Comparison of ENCODE assay signal across 8 cellular contexts in the genomic region with DNA sequence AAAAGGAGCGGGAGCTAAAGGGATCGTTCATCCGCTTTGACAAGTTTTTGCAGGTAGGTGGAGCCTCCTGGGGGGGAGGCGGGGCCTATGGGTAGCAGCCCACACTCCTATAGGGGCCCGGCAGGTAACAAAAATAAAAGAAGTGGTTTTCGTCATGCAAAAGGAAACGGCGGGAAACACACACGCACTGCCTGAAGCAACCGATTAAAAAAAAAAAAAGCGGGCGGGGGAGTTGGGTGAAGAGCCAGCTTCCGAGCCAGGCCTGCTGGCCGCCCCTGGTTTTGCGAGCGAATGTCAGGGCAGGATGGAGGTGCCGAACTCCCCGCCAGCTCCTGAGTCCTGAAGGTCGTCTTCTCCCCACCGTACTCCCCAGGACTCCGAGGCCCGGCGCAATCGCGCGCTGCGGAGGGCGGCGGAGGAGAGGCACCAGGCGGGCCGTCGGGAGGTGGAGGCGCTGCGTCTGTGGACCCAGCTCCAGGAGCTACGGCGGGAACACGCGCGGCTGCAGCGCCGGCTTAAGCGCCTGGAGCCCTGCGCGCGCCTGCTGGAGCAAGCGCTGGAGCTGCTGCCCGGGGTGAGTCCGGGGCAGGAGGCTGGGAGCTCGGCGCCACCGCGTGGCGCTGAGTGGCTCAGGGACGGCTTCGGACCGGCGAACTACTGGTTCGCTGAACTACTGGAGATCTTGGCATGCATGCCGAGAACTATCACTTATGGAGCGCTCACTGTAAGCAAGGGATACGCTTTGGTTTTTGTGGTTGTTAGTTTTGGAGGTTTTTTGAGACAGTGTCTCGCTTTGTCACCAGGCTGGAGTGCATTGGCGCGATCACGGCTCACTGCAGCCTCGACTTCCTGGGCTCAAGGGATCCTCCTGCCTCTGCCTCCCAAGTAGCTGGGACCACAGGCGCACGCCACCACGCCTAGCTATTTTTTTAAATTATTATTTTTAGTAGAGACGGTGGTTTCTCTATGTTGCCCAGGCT. TPM values are rescaled to one million over a fixed set of nuclear protein-coding genes. Genes with fewer than 3 reads are reported as not detected.
DNase-seq lines count a peak whose midpoint lies in the region; ATAC-seq and TF ChIP-seq lines count a peak whose summit lies in the region.

No MANE protein-coding gene starts in this region.

- peak overlapping the region; percentile 42 for H3K4me3 ChIP-seq in colonic mucosa

- TF ChIP-seq CTCF in colonic mucosa (IDR thresholded peaks at IDR 0.05), result peak; percentile 35

- peaks cover 14% of the 10 kb centered on the region for H3K27me3 ChIP-seq in colonic mucosa

- H3K9me3 ChIP-seq in ES-I3 (ENCODE audit: control insufficient read depth, insufficient read depth, low read length) (no peaks in the 10 kb centered on the region), colonic mucosa (no peaks in the 10 kb centered on the region)

- no peaks in the 10 kb centered on the region for H3K36me3 ChIP-seq in ES-I3 (ENCODE audit: insufficient read depth, low read length)
- H3K36me3 ChIP-seq in colonic mucosa, result no peaks in the 10 kb centered on the region

- DNase-seq in NCI-H226 (peak; percentile 75), colonic mucosa (peak; percentile 70), left lobe of liver (ENCODE audit: low spot score) (peak; percentile 72)
- DNase-seq in activated CD4-positive, alpha-beta T cell treated with anti-CD3 and anti-CD28 coated beads for 24 hours (ENCODE audit: low read depth in 2 of 2), result peak; percentile 33 to 49
- peak; percentile 46 to 52 for DNase-seq in stimulated activated CD4-positive, alpha-beta T cell treated with anti-CD3 and anti-CD28 coated beads, Interleukin-1b, Interleukin-23, amount 100 ng/mL, for 4 hours (ENCODE audit: low read depth in 2 of 2)

- intact Hi-C loops in colonic mucosa (cut with DNase I), result loop anchor here (5.0 to 10.0 kb wide), 2 partner anchors 58 to 101 kb away; no protein-coding TSS in a partner anchor

- peak overlapping the region; percentile 58; the same call in 1 of the 2 replicates for H3K9ac ChIP-seq in ES-I3 (ENCODE audit: low read depth, low read length)
- H3K9ac ChIP-seq in colonic mucosa (ENCODE audit: low read depth in 2 of 2, low read length in 2 of 2), result peak overlapping the region; percentile 12 to 37

- ATAC-seq in HG02852 (IDR thresholded peaks at IDR 0.05; ENCODE audit: unreplicated experiment) (peak; percentile 65), left lobe of liver (peak; percentile 96), HG03135 (IDR thresholded peaks at IDR 0.05; ENCODE audit: unreplicated experiment) (no peak)

- no peak overlapping the region for H3K27ac ChIP-seq in colonic mucosa

- H3K4me1 ChIP-seq in ES-I3 (ENCODE audit: insufficient read depth, low read length) (peaks cover 10% of the 10 kb centered on the region; the same call in 1 of the 2 replicates), colonic mucosa (peaks cover 9% of the 10 kb centered on the region)

RNA-seq across cellular contexts. Expression of a gene that starts 3.6 kb away (rescaled TPM):
- total RNA-seq in colonic mucosa (under 1 TPM in 1 of 2 donors, not detected in 1; 0.20 TPM), left lobe of liver (not detected)

RNA-seq across cellular contexts. Expression of a gene that starts 17.6 kb away (rescaled TPM):
- total RNA-seq in colonic mucosa (10 to 100 TPM in 1 of 2 donors, 1 to 10 TPM in 1; 9.0 to 10.2 TPM), left lobe of liver (0.25 TPM)

RNA-seq across cellular contexts. Expression of a gene that starts 32.2 kb away (rescaled TPM):
- total RNA-seq in colonic mucosa (10 to 100 TPM; 54.8 to 98.3 TPM), left lobe of liver (33.5 TPM)

RNA-seq across cellular contexts. Expression of a gene that starts 32.4 kb away (rescaled TPM):
- total RNA-seq in colonic mucosa (10 to 100 TPM; 13.9 to 26.9 TPM), left lobe of liver (28.4 TPM)
